8 cellular contexts compared by ENCODE assay signal in the genomic region with DNA sequence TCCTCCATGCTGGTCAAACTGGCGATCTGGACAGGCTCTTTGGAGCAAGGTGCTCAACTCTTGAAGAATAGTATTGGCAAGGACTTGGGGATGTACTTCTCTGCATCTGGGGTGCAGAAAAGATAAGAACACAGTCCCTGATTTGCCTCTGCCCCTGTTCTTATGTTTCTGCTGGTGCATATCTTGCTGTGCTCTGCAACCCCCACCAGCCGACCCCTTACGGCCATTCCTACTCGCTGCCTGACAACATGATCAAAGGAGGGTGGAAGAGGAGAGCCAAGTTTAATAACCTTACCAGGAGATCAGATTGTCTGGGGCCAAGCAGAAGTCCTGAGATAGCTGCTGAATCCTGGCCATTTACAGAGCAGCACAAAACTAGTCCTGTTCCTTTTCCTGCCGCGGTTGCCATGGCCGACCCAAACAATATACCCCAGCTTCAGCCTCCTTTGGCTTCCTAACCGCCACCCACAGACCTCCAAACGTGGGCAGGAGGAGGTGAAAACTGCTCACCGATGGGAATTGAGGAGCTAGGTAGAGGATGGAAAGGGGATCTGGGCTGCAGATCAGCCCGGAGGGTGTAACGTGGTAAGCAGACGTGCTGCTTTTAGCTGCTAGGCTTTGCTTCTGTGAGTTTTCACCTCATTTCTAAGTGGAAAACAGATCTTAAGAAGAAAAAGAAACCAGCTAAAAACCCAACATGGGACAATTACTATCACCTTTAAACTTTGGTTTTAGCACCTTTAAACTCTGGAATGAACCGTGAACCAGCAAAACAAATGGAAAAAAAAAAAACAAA.
DNase-seq lines count a peak whose midpoint lies in the region; ATAC-seq, FAIRE-seq and TF ChIP-seq lines count a peak whose summit lies in the region.

No MANE protein-coding gene starts in this region.

- H3K4me1 Mint-ChIP-seq in CD4-positive, alpha-beta memory T cell, result peaks cover 55 to 84% (median 73%) of the 10 kb centered on the region in 4 donors
- peaks cover 71% of the 10 kb centered on the region for H3K4me1 Mint-ChIP-seq in T-helper 2 cell treated with Interferon-gamma antibody and Interleukin-4, amounts not matched to agents 5 μg/mL and 100 μg/mL, for 36 hours (ENCODE audit: low read depth)

- H3K4me1 ChIP-seq in CD4-positive, alpha-beta memory T cell (ENCODE audit: insufficient read depth, low read length), result peaks cover 78% of the 10 kb centered on the region
- peaks cover 0 to 14% of the 10 kb centered on the region in 2 donors for H3K4me1 ChIP-seq in esophagus (ENCODE audit: control insufficient read depth in 2 of 2, insufficient read depth in 2 of 2, low read length in 1 of 2)
- H3K4me1 ChIP-seq in ovary (ENCODE audit: insufficient read depth), result peaks cover 5% of the 10 kb centered on the region

- 48 to 49% methylated on average over 14 of the region's 14 CpGs for WGBS in esophagus, 2 donors
- 24 to 39% (median 33%) methylated on average over 14 of the region's 14 CpGs for WGBS in ovary, 3 donors

- H3K36me3 Mint-ChIP-seq in CD4-positive, alpha-beta memory T cell, result peaks cover 0 to 12% of the 10 kb centered on the region in 2 donors
- H3K36me3 Mint-ChIP-seq in T-helper 2 cell treated with Interferon-gamma antibody and Interleukin-4, amounts not matched to agents 5 μg/mL and 100 μg/mL, for 36 hours (ENCODE audit: low read depth), result peaks cover 14% of the 10 kb centered on the region

- H3K36me3 ChIP-seq in CD4-positive, alpha-beta memory T cell (ENCODE audit: insufficient read depth, low read length), result no peaks in the 10 kb centered on the region
- H3K36me3 ChIP-seq in esophagus (ENCODE audit: control insufficient read depth in 2 of 2, insufficient read depth in 2 of 2, low read length in 1 of 2) (no peaks in the 10 kb centered on the region), ovary (no peaks in the 10 kb centered on the region)

- FAIRE-seq in urothelium cell line (lab: Jason Lieb, UNC), result no peak

- H3K27me3 ChIP-seq in CD4-positive, alpha-beta memory T cell (ENCODE audit: insufficient read depth, low read length), result no peaks in the 10 kb centered on the region
- H3K27me3 ChIP-seq in esophagus (ENCODE audit: control insufficient read depth in 1 of 2, insufficient read depth in 2 of 2, low read length in 2 of 2) (no peaks in the 10 kb centered on the region), ovary (no peaks in the 10 kb centered on the region)

- H3K9me3 Mint-ChIP-seq in CD4-positive, alpha-beta memory T cell, result no peaks in the 10 kb centered on the region
- H3K9me3 Mint-ChIP-seq in T-helper 2 cell treated with Interferon-gamma antibody and Interleukin-4, amounts not matched to agents 5 μg/mL and 100 μg/mL, for 36 hours, result no peaks in the 10 kb centered on the region

- CTCF ChIA-PET in CD4-positive, alpha-beta memory T cell (lab: Charles Lee; ENCODE audit: partially characterized antibody), result interaction anchor here (0.7 to 4.5 kb wide), 8 partner anchors 11 to 188 kb away, joined by 3 to 29 read pairs (median 3); no protein-coding TSS in a partner anchor

- H3K27ac ChIP-seq in CD4-positive, alpha-beta memory T cell (ENCODE audit: low read depth, low read length), result peak overlapping the region; percentile 69
- H3K27ac ChIP-seq in esophagus (ENCODE audit: low read depth in 2 of 2, low read length in 1 of 2), result peak overlapping the region; percentile 35 to 84
- H3K27ac ChIP-seq in ovary, result peak overlapping the region; percentile 24 to 49

- peak; percentile 56 to 66 (median 60) for DNase-seq in CD4-positive, alpha-beta memory T cell
- no peak for DNase-seq in T-helper 2 cell treated with Interferon-gamma antibody and Interleukin-4, amounts not matched to agents 5 μg/mL and 100 μg/mL, for 36 hours (ENCODE audit: low spot score)
- DNase-seq in ovary (peak in 1 of 5 donors; percentile 30), urothelium cell line (ENCODE audit: low spot score) (no peak), T-helper 9 cell (no peak)

- TF ChIP-seq CTCF in ovary (IDR thresholded peaks at IDR 0.05), result no peak

- no peak for TF ChIP-seq POLR2A in ovary (IDR thresholded peaks at IDR 0.05)

- peak overlapping the region; percentile 86 to 94 (median 92) for H3K4me3 Mint-ChIP-seq in CD4-positive, alpha-beta memory T cell
- peak overlapping the region; percentile 75 for H3K4me3 Mint-ChIP-seq in T-helper 2 cell treated with Interferon-gamma antibody and Interleukin-4, amounts not matched to agents 5 μg/mL and 100 μg/mL, for 36 hours

- peak overlapping the region; percentile 92 to 97 (median 96) for H3K27ac Mint-ChIP-seq in CD4-positive, alpha-beta memory T cell
- H3K27ac Mint-ChIP-seq in T-helper 2 cell treated with Interferon-gamma antibody and Interleukin-4, amounts not matched to agents 5 μg/mL and 100 μg/mL, for 36 hours, result peak overlapping the region; percentile 90

- peak overlapping the region; percentile 61 to 89 for H3K4me3 ChIP-seq in CD4-positive, alpha-beta memory T cell (ENCODE audit: low read length in 2 of 2)
- peak overlapping the region in 1 of 2 donors; percentile 19 for H3K4me3 ChIP-seq in esophagus (ENCODE audit: low read depth in 1 of 2, low read length in 2 of 2)
- peak overlapping the region; percentile 35 for H3K4me3 ChIP-seq in ovary

- POLR2A ChIA-PET in CD4-positive, alpha-beta memory T cell (lab: Charles Lee; ENCODE audit: partially characterized antibody), result interaction anchor here (0.7 to 7.9 kb wide), 17 partner anchors 9 to 189 kb away, joined by 3 to 70 read pairs (median 9); partner anchors contain the start of gene ATXN1

- TF ChIP-seq EP300 in ovary (IDR thresholded peaks at IDR 0.05), result no peak

- no peaks in the 10 kb centered on the region for H3K9me3 ChIP-seq in CD4-positive, alpha-beta memory T cell (ENCODE audit: control insufficient read depth in 1 of 2, low read length in 2 of 2)
- H3K9me3 ChIP-seq in esophagus (ENCODE audit: control insufficient read depth in 2 of 2, insufficient read depth in 1 of 2, low read depth in 1 of 2, low read length in 1 of 2) (no peaks in the 10 kb centered on the region), ovary (no peaks in the 10 kb centered on the region)

- intact Hi-C loops in CD4-positive, alpha-beta memory T cell (cut with micrococcal nuclease), result loop anchor here (2.0 kb wide), 2 partner anchors 32 to 60 kb away; partner anchors contain the start of gene ATXN1
- intact Hi-C loops in ovary (cut with DNase I), result no loop called here

- ATAC-seq in GM18858 (IDR thresholded peaks at IDR 0.05; ENCODE audit: unreplicated experiment), result no peak
- ATAC-seq in HG02973 (IDR thresholded peaks at IDR 0.05; ENCODE audit: unreplicated experiment), result no peak

- H3K27me3 Mint-ChIP-seq in CD4-positive, alpha-beta memory T cell, result no peaks in the 10 kb centered on the region
- H3K27me3 Mint-ChIP-seq in T-helper 2 cell treated with Interferon-gamma antibody and Interleukin-4, amounts not matched to agents 5 μg/mL and 100 μg/mL, for 36 hours (ENCODE audit: low read depth), result no peaks in the 10 kb centered on the region

Comparison
In these comparisons a context has a peak if more than half of its experiments do, and no peak if none do; other contexts are left out.
1. DNase-seq: peak in CD4-positive, alpha-beta memory T cell (5 of 5); none in T-helper 2 cell treated with Interferon-gamma antibody and Interleukin-4, amounts not matched to agents 5 μg/mL and 100 μg/mL, for 36 hours (single experiment), urothelium cell line (single experiment) and T-helper 9 cell (single experiment).
2. Peak in every context shown above with its lines, with median percentiles within 50 percentile points of each other: H3K27ac ChIP-seq.